ENCODE assay signal across 10 cellular contexts in genomic region chr12:6552140-6552551, GRCh38.
DNase-seq lines count a peak whose midpoint lies in the region; ATAC-seq and FAIRE-seq lines count a peak whose summit lies in the region.
"Had no signal": no experiment of that assay in that cellular context is flagged by ENCODE, and none has a peak within 500 bp of the region (broad histone marks: within the 10 kb centered on the region; RNA-seq: fewer than 3 reads in every experiment).

No MANE protein-coding gene starts in this region.

- H3K4me1 Mint-ChIP-seq in activated T-cell treated with anti-CD3 and anti-CD28 coated beads, Interleukin-2, amount 50 U/mL, for 24 hours (ENCODE audit: low read depth) = peaks cover 50% of the 10 kb centered on the region
- H3K4me1 Mint-ChIP-seq in memory B cell = peaks cover 33% of the 10 kb centered on the region

- peak overlapping the region; percentile 7 for H3K27ac Mint-ChIP-seq in activated T-cell treated with anti-CD3 and anti-CD28 coated beads, Interleukin-2, amount 50 U/mL, for 24 hours
- H3K27ac Mint-ChIP-seq in memory B cell = peak overlapping the region; percentile 55
- H3K27ac Mint-ChIP-seq: B cell had no signal

- peak overlapping the region; percentile 90 for H3K27ac ChIP-seq in cingulate gyrus (ENCODE audit: low read depth, low read length)

- no peaks in the 10 kb centered on the region for H3K27me3 Mint-ChIP-seq in activated T-cell treated with anti-CD3 and anti-CD28 coated beads, Interleukin-2, amount 50 U/mL, for 24 hours
- H3K27me3 Mint-ChIP-seq in memory B cell = no peaks in the 10 kb centered on the region
- H3K27me3 Mint-ChIP-seq: B cell had no signal

- H3K36me3 Mint-ChIP-seq in activated T-cell treated with anti-CD3 and anti-CD28 coated beads, Interleukin-2, amount 50 U/mL, for 24 hours (ENCODE audit: low read depth) = peaks cover 90% of the 10 kb centered on the region
- H3K36me3 Mint-ChIP-seq in memory B cell = peaks cover 17% of the 10 kb centered on the region

- no peak overlapping the region for H3K4me3 Mint-ChIP-seq in activated T-cell treated with anti-CD3 and anti-CD28 coated beads, Interleukin-2, amount 50 U/mL, for 24 hours
- H3K4me3 Mint-ChIP-seq in memory B cell = no peak overlapping the region
- H3K4me3 Mint-ChIP-seq: B cell had no signal

- DNase-seq in activated T-cell treated with anti-CD3 and anti-CD28 coated beads, Interleukin-2, amount 50 U/mL, for 24 hours = no peak
- no peak for DNase-seq in activated T-cell treated with anti-CD3 and anti-CD28 coated beads for 4 hours
- no peak for DNase-seq in memory B cell (ENCODE audit: low spot score in 2 of 2)
- peak; percentile 47 for DNase-seq in urothelium cell line (ENCODE audit: low spot score)
- no peak for DNase-seq in HK-2 (ENCODE audit: unreplicated experiment)
- DNase-seq in NCI-H1105 treated with DMSO at 0.1 percent for 48 hours (lab: John Stamatoyannopoulos, UW) = no peak
- no peak for DNase-seq in NCI-H524 treated with DMSO at 0.1 percent for 48 hours (lab: John Stamatoyannopoulos, UW)

- ATAC-seq in memory B cell (ENCODE audit: low read depth) = no peak

- H3K9me3 Mint-ChIP-seq in activated T-cell treated with anti-CD3 and anti-CD28 coated beads, Interleukin-2, amount 50 U/mL, for 24 hours = no peaks in the 10 kb centered on the region
- no peaks in the 10 kb centered on the region for H3K9me3 Mint-ChIP-seq in memory B cell
- H3K9me3 Mint-ChIP-seq: IgD-negative memory B cell had no signal

- no peak for FAIRE-seq in urothelium cell line (lab: Jason Lieb, UNC)
